1 cellular context compared by ENCODE assay signal in the genomic region with DNA sequence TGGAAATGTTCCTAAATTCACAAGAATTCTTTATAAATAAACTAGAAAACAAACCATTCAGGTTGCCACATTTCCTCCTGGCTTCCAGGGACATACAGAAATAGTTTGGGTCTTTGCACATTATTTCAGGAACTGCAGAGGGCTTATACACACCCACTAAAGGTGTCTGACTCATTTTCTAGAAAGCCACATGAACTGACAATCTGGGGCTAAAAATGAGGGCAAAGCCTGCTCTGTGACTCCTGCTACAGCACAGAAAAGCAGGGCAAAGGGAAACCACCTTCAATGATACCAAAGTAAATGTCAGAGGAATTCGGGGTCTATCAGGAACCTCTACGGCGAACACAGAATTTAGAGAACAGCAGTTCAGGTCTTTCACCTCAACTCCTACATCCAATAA.
TF ChIP-seq lines count a peak whose summit lies in the region.

No MANE protein-coding gene starts in this region.

TF ChIP-seq in WTC11, 78 proteins besides CTCF, POLR2A, EP300 and RAD21 (continued from another document):
- TF ChIP-seq FOXP4 (CRISPR knock-in tag; IDR thresholded peaks at IDR 0.05) (no peak), E2F5 (CRISPR knock-in tag; IDR thresholded peaks at IDR 0.05) (no peak), JUN (CRISPR knock-in tag; IDR thresholded peaks at IDR 0.05) (no peak)
